Comparison of ENCODE assay signal across 1 cellular context in genomic region chr19:664913-665443, GRCh38.
A peak's percentile ranks its signal among the peaks of the same experiment; 100 is the strongest.
TF ChIP-seq lines count a peak whose summit lies in the region.

No MANE protein-coding gene starts in this region.

TF ChIP-seq in K562, 482 proteins besides CTCF, POLR2A, EP300 and RAD21 (continued from another document):
- TF ChIP-seq MGA (IDR thresholded peaks at IDR 0.05) (peak; percentile 61; the same call in 1 of the 2 replicates), RCOR1 (IDR thresholded peaks at IDR 0.05; ENCODE audit: borderline replicate concordance in 1 of 2, low read depth in 2 of 2, low read length in 2 of 2) (no peak), KDM5B (IDR thresholded peaks at IDR 0.05; ENCODE audit: insufficient replicate concordance, low read depth, low read length) (no peak), TAL1 (IDR thresholded peaks at IDR 0.05) (no peak), YY1 (IDR thresholded peaks at IDR 0.05; ENCODE audit: borderline replicate concordance in 1 of 3, control insufficient read depth in 1 of 3, extremely low read depth in 1 of 3, insufficient read depth in 3 of 3, insufficient read length in 1 of 3, insufficient replicate concordance in 2 of 3, low read depth in 1 of 3, low read length in 2 of 3) (peak in 1 of 3 experiments; percentile 13), RBM14 (IDR thresholded peaks at IDR 0.05; ENCODE audit: borderline replicate concordance, insufficient read depth, low read depth, low read length) (0 out of 2 replicates have a peak, but pooled peaks have one; percentile 44), SMC3 (conservative IDR thresholded peaks at IDR 0.05; ENCODE audit: insufficient read depth, low read depth, low read length) (peak; percentile 97), ZNF551 (CRISPR knock-in tag; IDR thresholded peaks at IDR 0.05) (no peak), STAT5A (IDR thresholded peaks at IDR 0.05; ENCODE audit: borderline replicate concordance, low read length) (no peak), ZNF277 (CRISPR knock-in tag; IDR thresholded peaks at IDR 0.05; ENCODE audit: borderline replicate concordance) (no peak), ILF3 (IDR thresholded peaks at IDR 0.05; ENCODE audit: borderline replicate concordance) (no peak), ZNF644 (tag; IDR thresholded peaks at IDR 0.05; ENCODE audit: low read depth) (no peak), ZBTB33 (CRISPR knock-in tag; IDR thresholded peaks at IDR 0.05) (peak; percentile 66), RFX7 (CRISPR knock-in tag; IDR thresholded peaks at IDR 0.05) (no peak), KDM4B (IDR thresholded peaks at IDR 0.05; ENCODE audit: borderline replicate concordance in 2 of 2, low read depth in 1 of 2) (peak in 1 of 2 experiments; percentile 46; a peak in 1 of 4 replicates), MCM2 (IDR thresholded peaks at IDR 0.05; ENCODE audit: low read depth) (no peak), CREB1 (IDR thresholded peaks at IDR 0.05) (no peak), CREB1 (CRISPR knock-in tag; IDR thresholded peaks at IDR 0.05) (no peak), PHB2 (IDR thresholded peaks at IDR 0.05; ENCODE audit: low read depth) (no peak)
- TF ChIP-seq, protein P1, sequence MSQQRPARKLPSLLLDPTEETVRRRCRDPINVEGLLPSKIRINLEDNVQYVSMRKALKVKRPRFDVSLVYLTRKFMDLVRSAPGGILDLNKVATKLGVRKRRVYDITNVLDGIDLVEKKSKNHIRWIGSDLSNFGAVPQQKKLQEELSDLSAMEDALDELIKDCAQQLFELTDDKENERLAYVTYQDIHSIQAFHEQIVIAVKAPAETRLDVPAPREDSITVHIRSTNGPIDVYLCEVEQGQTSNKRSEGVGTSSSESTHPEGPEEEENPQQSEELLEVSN (IDR thresholded peaks at IDR 0.05; ENCODE audit: borderline replicate concordance in 1 of 2, extremely low read depth in 1 of 2, insufficient read depth in 1 of 2, insufficient read length in 1 of 2, low read depth in 1 of 2, low read length in 1 of 2, poor library complexity in 1 of 2, severe bottlenecking in 1 of 2): peak; percentile 57 to 59
- TF ChIP-seq, protein P2, sequence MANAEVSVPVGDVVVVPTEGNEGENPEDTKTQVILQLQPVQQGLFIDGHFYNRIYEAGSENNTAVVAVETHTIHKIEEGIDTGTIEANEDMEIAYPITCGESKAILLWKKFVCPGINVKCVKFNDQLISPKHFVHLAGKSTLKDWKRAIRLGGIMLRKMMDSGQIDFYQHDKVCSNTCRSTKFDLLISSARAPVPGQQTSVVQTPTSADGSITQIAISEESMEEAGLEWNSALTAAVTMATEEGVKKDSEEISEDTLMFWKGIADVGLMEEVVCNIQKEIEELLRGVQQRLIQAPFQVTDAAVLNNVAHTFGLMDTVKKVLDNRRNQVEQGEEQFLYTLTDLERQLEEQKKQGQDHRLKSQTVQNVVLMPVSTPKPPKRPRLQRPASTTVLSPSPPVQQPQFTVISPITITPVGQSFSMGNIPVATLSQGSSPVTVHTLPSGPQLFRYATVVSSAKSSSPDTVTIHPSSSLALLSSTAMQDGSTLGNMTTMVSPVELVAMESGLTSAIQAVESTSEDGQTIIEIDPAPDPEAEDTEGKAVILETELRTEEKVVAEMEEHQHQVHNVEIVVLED (CRISPR knock-in tag; IDR thresholded peaks at IDR 0.05): 0 out of 2 replicates have a peak, but pooled peaks have one; percentile 35
- TF ChIP-seq, protein P3, sequence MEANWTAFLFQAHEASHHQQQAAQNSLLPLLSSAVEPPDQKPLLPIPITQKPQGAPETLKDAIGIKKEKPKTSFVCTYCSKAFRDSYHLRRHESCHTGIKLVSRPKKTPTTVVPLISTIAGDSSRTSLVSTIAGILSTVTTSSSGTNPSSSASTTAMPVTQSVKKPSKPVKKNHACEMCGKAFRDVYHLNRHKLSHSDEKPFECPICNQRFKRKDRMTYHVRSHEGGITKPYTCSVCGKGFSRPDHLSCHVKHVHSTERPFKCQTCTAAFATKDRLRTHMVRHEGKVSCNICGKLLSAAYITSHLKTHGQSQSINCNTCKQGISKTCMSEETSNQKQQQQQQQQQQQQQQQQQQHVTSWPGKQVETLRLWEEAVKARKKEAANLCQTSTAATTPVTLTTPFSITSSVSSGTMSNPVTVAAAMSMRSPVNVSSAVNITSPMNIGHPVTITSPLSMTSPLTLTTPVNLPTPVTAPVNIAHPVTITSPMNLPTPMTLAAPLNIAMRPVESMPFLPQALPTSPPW (CRISPR knock-in tag; IDR thresholded peaks at IDR 0.05): peak; percentile 73
